ENCODE assay signal across 7 cellular contexts in the genomic region with DNA sequence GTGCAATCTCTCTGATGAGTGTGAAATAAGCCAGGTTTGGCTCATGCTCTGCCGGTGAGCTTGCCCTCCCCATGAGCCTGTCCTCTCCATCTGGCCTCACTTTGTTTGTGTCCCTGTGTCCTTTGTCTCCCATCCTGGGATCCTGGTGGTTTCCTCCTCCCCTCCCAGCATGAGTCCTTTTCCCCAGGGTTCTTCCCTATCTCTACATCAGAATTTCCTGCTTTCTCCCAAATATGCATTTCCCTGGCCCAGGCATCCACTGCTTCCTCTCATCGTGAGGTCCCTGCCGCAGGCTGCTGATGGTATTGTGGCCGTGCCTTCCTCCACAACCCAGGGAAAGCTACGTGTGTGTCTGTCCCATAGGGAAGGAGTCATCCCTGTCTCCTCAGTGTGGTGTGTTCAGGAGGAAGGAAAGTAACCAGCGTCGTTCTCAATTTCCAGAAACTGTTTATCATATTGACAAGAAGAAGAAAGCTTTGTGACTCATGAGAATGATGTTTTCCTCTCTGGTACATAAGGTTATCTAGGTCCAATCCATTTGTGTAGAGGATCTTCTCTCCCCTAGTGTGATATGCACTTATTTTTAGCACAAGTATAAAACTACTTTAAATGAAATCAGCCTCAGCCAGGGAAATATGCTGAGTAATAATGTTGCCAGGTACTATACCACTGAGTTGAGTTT.
DNase-seq lines count a peak whose midpoint lies in the region; ATAC-seq and TF ChIP-seq lines count a peak whose summit lies in the region.
"Not testable (repeated sequence)": the region's sequence is repeated elsewhere in the genome, so short reads cannot be mapped to it uniquely, and the experiment has no call there.

No MANE protein-coding gene starts in this region.

- H3K4me3 Mint-ChIP-seq in activated naive CD4-positive, alpha-beta T cell treated with anti-CD3 and anti-CD28 coated beads, Interleukin-2, amount 10 ng/mL, durations not matched to agents 7 days and 5 days = not testable (repeated sequence)

- H3K4me1 ChIP-seq in heart right ventricle (peaks cover 3 to 38% (median 30%) of the 10 kb centered on the region in 9 donors), mesodermal cell (ENCODE audit: control insufficient read depth, insufficient read depth, low read length, poor library complexity, severe bottlenecking) (peaks cover 35% of the 10 kb centered on the region), skeletal muscle satellite cell (ENCODE audit: control insufficient read depth, insufficient read depth, low read length) (peaks cover 51% of the 10 kb centered on the region)

- not testable (repeated sequence) for ATAC-seq in heart right ventricle

- WGBS in heart right ventricle, 2 donors = 27 to 32% methylated on average over 7 of the region's 7 CpGs
- 17 to 18% methylated on average over 1 to 2 of the region's 7 CpGs for WGBS in mesodermal cell (ENCODE audit: insufficient coverage in 2 of 2), 2 experiments

- not testable (repeated sequence) for H3K36me3 ChIP-seq in heart right ventricle; skeletal muscle satellite cell (ENCODE audit: insufficient read depth, low read length)
- peaks cover 25% of the 10 kb centered on the region for H3K36me3 ChIP-seq in mesodermal cell (ENCODE audit: control insufficient read depth, insufficient read depth, low read length)

- H3K4me3 ChIP-seq in heart right ventricle = peak overlapping the region in 2 of 10 donors; percentile 27 to 37
- not testable (repeated sequence) for H3K4me3 ChIP-seq in mesodermal cell (ENCODE audit: extremely low read depth, insufficient read depth, low read length, poor library complexity, severe bottlenecking); skeletal muscle satellite cell (ENCODE audit: low read length)

- peak overlapping the region; percentile 13 for H3K27ac Mint-ChIP-seq in activated naive CD4-positive, alpha-beta T cell treated with anti-CD3 and anti-CD28 coated beads, Interleukin-2, amount 10 ng/mL, durations not matched to agents 7 days and 5 days

- not testable (repeated sequence) for H3K27me3 ChIP-seq in heart right ventricle; skeletal muscle satellite cell (ENCODE audit: control insufficient read depth, insufficient read depth, low read length)

- H3K4me1 Mint-ChIP-seq in activated naive CD4-positive, alpha-beta T cell treated with anti-CD3 and anti-CD28 coated beads, Interleukin-2, amount 10 ng/mL, durations not matched to agents 7 days and 5 days = not testable (repeated sequence)

- peak overlapping the region; percentile 77 for H3K9ac ChIP-seq in skeletal muscle satellite cell (ENCODE audit: low read depth, low read length)

- peak overlapping the region; percentile 8 for H3K4me2 ChIP-seq in skeletal muscle satellite cell (ENCODE audit: low read length)

- H3K9me3 ChIP-seq in heart right ventricle; mesodermal cell (ENCODE audit: control insufficient read depth, low read length); skeletal muscle satellite cell (replicated peaks; ENCODE audit: low read length): not testable (repeated sequence)

- H3K9me3 Mint-ChIP-seq in activated naive CD4-positive, alpha-beta T cell treated with anti-CD3 and anti-CD28 coated beads, Interleukin-2, amount 10 ng/mL, durations not matched to agents 7 days and 5 days = peaks cover 12% of the 10 kb centered on the region

- CTCF ChIA-PET in activated naive CD4-positive, alpha-beta T cell treated with anti-CD3 and anti-CD28 coated beads, Interleukin-2, amount 10 ng/mL, durations not matched to agents 7 days and 5 days (lab: Charles Lee) = not testable (repeated sequence)

- DNase-seq in GM04503 (ENCODE audit: low read depth) = peak; percentile 40
- peak; percentile 55 for DNase-seq in NCI-H345 (lab: John Stamatoyannopoulos, UW)
- DNase-seq in activated naive CD4-positive, alpha-beta T cell treated with anti-CD3 and anti-CD28 coated beads, Interleukin-2, amount 10 ng/mL, durations not matched to agents 7 days and 5 days = not testable (repeated sequence)
- peak; percentile 90 for DNase-seq in dermis blood vessel endothelial cell
- peak in 1 of 2 donors; percentile 17 for DNase-seq in heart right ventricle

- TF ChIP-seq CTCF in heart right ventricle (IDR thresholded peaks at IDR 0.05) = not testable (repeated sequence)

- H3K27ac ChIP-seq in heart right ventricle = peak overlapping the region; percentile 57 to 85 (median 76)
- peak overlapping the region; percentile 95 for H3K27ac ChIP-seq in mesodermal cell (ENCODE audit: low read depth, low read length, severe bottlenecking)

- intact Hi-C loops in heart right ventricle (cut with DNase I) = not testable (repeated sequence)

- H3K36me3 Mint-ChIP-seq in activated naive CD4-positive, alpha-beta T cell treated with anti-CD3 and anti-CD28 coated beads, Interleukin-2, amount 10 ng/mL, durations not matched to agents 7 days and 5 days = peaks cover 46% of the 10 kb centered on the region

- H3K27me3 Mint-ChIP-seq in activated naive CD4-positive, alpha-beta T cell treated with anti-CD3 and anti-CD28 coated beads, Interleukin-2, amount 10 ng/mL, durations not matched to agents 7 days and 5 days = not testable (repeated sequence)
